ENCODE assay signal across 25 cellular contexts in genomic region chrX:5702890-5703289, GRCh38.
"Had no signal": no experiment of that assay in that cellular context is flagged by ENCODE, and none has a peak within 500 bp of the region (broad histone marks: within the 10 kb centered on the region; RNA-seq: fewer than 3 reads in every experiment).

No MANE protein-coding gene starts in this region.

- FAIRE-seq: urothelium cell line had no signal

- H3K27me3 ChIP-seq: neural progenitor cell, ovary, right lobe of liver, sigmoid colon, stomach, thyroid gland, tibial nerve, upper lobe of left lung, vagina had no signal

- H3K79me2 ChIP-seq: parathyroid adenoma had no signal

- DNase-seq: occipital lobe; ovary; posterior cingulate gyrus; psoas muscle; right cardiac atrium; right lobe of liver; sigmoid colon; small intestine; stimulated activated CD4-positive, alpha-beta T cell treated with anti-CD3 and anti-CD28 coated beads, Interleukin-15, amount 100 ng/mL, for 24 hours; stimulated activated CD4-positive, alpha-beta T cell treated with anti-CD3 and anti-CD28 coated beads, Interleukin-2, amount 100 ng/mL, for 24 hours; stimulated activated CD4-positive, alpha-beta T cell treated with anti-CD3 and anti-CD28 coated beads, Interleukin-2, amount 100 ng/mL, for 48 hours; stimulated activated CD4-positive, alpha-beta T cell treated with anti-CD3 and anti-CD28 coated beads, Interleukin-4, amount 100 ng/mL, for 24 hours; stimulated activated naive B cell treated with anti-CD40 and anti-IgM and Interleukin-4, amounts not matched to agents 10 μg/mL and 1 μg/mL and 100 μg/mL, for 72 hours; stimulated activated naive CD4-positive, alpha-beta T cell treated with Interleukin-2 at 50 U/mL for 16 hours; stomach; thyroid gland; trophoblast cell; upper lobe of left lung had no signal

- H3K27ac ChIP-seq: neural progenitor cell, ovary, parathyroid adenoma, psoas muscle, right lobe of liver, sigmoid colon, stomach, thoracic aorta, thyroid gland, tibial nerve, upper lobe of left lung, vagina had no signal

- H2AFZ ChIP-seq: neural progenitor cell, parathyroid adenoma had no signal

- H3K9ac ChIP-seq: neural progenitor cell, parathyroid adenoma had no signal

- H3K4me1 ChIP-seq: neural progenitor cell, parathyroid adenoma, psoas muscle, right lobe of liver, sigmoid colon, stomach, thyroid gland, tibial nerve, vagina had no signal

- H3K9me3 ChIP-seq: ovary, psoas muscle, right lobe of liver, sigmoid colon, thoracic aorta, thyroid gland, tibial nerve, upper lobe of left lung, vagina had no signal

- H3K36me3 ChIP-seq: neural progenitor cell, ovary, right lobe of liver, sigmoid colon, stomach, thoracic aorta, thyroid gland, tibial nerve, upper lobe of left lung, vagina had no signal

- H3K4me2 ChIP-seq: neural progenitor cell had no signal

- ATAC-seq: psoas muscle; right cardiac atrium; right lobe of liver; stimulated activated effector memory CD8-positive, alpha-beta T cell treated with anti-CD3 and anti-CD28 coated beads, Interleukin-12 subunit alpha, Interleukin-12 subunit beta, amount 100 ng/mL, for 72 hours; stimulated activated naive B cell treated with anti-CD40 and anti-IgM and Interleukin-4, amounts not matched to agents 10 μg/mL and 1 μg/mL and 100 μg/mL, for 72 hours had no signal

- H3K4me3 ChIP-seq: neural progenitor cell, ovary, psoas muscle, right lobe of liver, sigmoid colon, stomach, thoracic aorta, thyroid gland, tibial nerve, upper lobe of left lung, vagina had no signal
